1 cellular context compared by ENCODE assay signal in genomic region chr12:68686595-68687521, GRCh38.
TF ChIP-seq lines count a peak whose summit lies in the region.

NUP107 (plus strand) TSS chr12:68686978; CDS start chr12:68687066, 88 bp downstream.

TF ChIP-seq in HepG2, 621 proteins besides CTCF, POLR2A, EP300 and RAD21 (continued from another document and continues in another):
- TF ChIP-seq, protein P1, sequence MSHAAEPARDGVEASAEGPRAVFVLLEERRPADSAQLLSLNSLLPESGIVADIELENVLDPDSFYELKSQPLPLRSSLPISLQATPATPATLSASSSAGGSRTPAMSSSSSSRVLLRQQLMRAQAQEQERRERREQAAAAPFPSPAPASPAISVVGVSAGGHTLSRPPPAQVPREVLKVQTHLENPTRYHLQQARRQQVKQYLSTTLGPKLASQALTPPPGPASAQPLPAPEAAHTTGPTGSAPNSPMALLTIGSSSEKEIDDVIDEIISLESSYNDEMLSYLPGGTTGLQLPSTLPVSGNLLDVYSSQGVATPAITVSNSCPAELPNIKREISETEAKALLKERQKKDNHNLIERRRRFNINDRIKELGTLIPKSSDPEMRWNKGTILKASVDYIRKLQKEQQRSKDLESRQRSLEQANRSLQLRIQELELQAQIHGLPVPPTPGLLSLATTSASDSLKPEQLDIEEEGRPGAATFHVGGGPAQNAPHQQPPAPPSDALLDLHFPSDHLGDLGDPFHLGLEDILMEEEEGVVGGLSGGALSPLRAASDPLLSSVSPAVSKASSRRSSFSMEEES (CRISPR knock-in tag; IDR thresholded peaks at IDR 0.05) = peak; percentile 60; the same call in 1 of the 2 replicates
- TF ChIP-seq ZNF572 (CRISPR knock-in tag; IDR thresholded peaks at IDR 0.05) (peak; percentile 85), ZNF790 (CRISPR knock-in tag; IDR thresholded peaks at IDR 0.05; ENCODE audit: borderline replicate concordance) (0 out of 2 replicates have a peak, but pooled peaks have one; percentile 42), KLF15 (CRISPR knock-in tag; IDR thresholded peaks at IDR 0.05; ENCODE audit: borderline replicate concordance) (peak; percentile 45; the same call in 1 of the 2 replicates), ZNF354B (CRISPR knock-in tag; IDR thresholded peaks at IDR 0.05) (peak; percentile 67; the same call in 1 of the 2 replicates), TAF1 (CRISPR knock-in tag; IDR thresholded peaks at IDR 0.05) (peak; percentile 77; the same call in 1 of the 2 replicates), POLR2G (IDR thresholded peaks at IDR 0.05; ENCODE audit: low read depth, low read length) (peak; percentile 86), EZH2 (conservative IDR thresholded peaks at IDR 0.05; ENCODE audit: low read depth, low read length) (no peak), ZNF30 (CRISPR knock-in tag; IDR thresholded peaks at IDR 0.05) (no peak), ZNF552 (CRISPR knock-in tag; IDR thresholded peaks at IDR 0.05; ENCODE audit: borderline replicate concordance) (peak; percentile 61; the same call in 1 of the 2 replicates), ZNF770 (CRISPR knock-in tag; IDR thresholded peaks at IDR 0.05) (peak; percentile 62; the same call in 1 of the 2 replicates), ZNF468 (CRISPR knock-in tag; IDR thresholded peaks at IDR 0.05) (no peak), ZSCAN29 (CRISPR knock-in tag; conservative IDR thresholded peaks at IDR 0.05) (0 out of 2 replicates have a peak, but pooled peaks have one; percentile 18), GATAD1 (CRISPR knock-in tag; IDR thresholded peaks at IDR 0.05) (peak; percentile 100), NR0B2 (CRISPR knock-in tag; IDR thresholded peaks at IDR 0.05) (peak; percentile 36; the same call in 1 of the 2 replicates), ZFP1 (CRISPR knock-in tag; IDR thresholded peaks at IDR 0.05) (peak; percentile 74; the same call in 1 of the 2 replicates), ZBTB43 (CRISPR knock-in tag; conservative IDR thresholded peaks at IDR 0.05) (peak; percentile 30; the same call in 1 of the 2 replicates), ETV5 (CRISPR knock-in tag; IDR thresholded peaks at IDR 0.05; ENCODE audit: borderline replicate concordance) (peak; percentile 74), ATF4 (CRISPR knock-in tag; IDR thresholded peaks at IDR 0.05) (peak in 1 of 2 experiments; percentile 54; a peak in 2 of 4 replicates), ARNT (IDR thresholded peaks at IDR 0.05) (no peak), CEBPZ (IDR thresholded peaks at IDR 0.05; ENCODE audit: low read length) (no peak), ASH2L (IDR thresholded peaks at IDR 0.05; ENCODE audit: insufficient read length, low read depth, low read length) (peak; percentile 98), MTA1 (CRISPR knock-in tag; IDR thresholded peaks at IDR 0.05; ENCODE audit: borderline replicate concordance) (peak; percentile 66; the same call in 1 of the 2 replicates), SOX13 (IDR thresholded peaks at IDR 0.05) (no peak), SOX13 (CRISPR knock-in tag; conservative IDR thresholded peaks at IDR 0.05 in 1 of 2, IDR thresholded peaks at IDR 0.05 in 1 of 2) (peak in 1 of 2 experiments; percentile 45; a peak in 2 of 4 replicates), ZNF574 (CRISPR knock-in tag; IDR thresholded peaks at IDR 0.05) (peak; percentile 96)
- TF ChIP-seq, protein P2, sequence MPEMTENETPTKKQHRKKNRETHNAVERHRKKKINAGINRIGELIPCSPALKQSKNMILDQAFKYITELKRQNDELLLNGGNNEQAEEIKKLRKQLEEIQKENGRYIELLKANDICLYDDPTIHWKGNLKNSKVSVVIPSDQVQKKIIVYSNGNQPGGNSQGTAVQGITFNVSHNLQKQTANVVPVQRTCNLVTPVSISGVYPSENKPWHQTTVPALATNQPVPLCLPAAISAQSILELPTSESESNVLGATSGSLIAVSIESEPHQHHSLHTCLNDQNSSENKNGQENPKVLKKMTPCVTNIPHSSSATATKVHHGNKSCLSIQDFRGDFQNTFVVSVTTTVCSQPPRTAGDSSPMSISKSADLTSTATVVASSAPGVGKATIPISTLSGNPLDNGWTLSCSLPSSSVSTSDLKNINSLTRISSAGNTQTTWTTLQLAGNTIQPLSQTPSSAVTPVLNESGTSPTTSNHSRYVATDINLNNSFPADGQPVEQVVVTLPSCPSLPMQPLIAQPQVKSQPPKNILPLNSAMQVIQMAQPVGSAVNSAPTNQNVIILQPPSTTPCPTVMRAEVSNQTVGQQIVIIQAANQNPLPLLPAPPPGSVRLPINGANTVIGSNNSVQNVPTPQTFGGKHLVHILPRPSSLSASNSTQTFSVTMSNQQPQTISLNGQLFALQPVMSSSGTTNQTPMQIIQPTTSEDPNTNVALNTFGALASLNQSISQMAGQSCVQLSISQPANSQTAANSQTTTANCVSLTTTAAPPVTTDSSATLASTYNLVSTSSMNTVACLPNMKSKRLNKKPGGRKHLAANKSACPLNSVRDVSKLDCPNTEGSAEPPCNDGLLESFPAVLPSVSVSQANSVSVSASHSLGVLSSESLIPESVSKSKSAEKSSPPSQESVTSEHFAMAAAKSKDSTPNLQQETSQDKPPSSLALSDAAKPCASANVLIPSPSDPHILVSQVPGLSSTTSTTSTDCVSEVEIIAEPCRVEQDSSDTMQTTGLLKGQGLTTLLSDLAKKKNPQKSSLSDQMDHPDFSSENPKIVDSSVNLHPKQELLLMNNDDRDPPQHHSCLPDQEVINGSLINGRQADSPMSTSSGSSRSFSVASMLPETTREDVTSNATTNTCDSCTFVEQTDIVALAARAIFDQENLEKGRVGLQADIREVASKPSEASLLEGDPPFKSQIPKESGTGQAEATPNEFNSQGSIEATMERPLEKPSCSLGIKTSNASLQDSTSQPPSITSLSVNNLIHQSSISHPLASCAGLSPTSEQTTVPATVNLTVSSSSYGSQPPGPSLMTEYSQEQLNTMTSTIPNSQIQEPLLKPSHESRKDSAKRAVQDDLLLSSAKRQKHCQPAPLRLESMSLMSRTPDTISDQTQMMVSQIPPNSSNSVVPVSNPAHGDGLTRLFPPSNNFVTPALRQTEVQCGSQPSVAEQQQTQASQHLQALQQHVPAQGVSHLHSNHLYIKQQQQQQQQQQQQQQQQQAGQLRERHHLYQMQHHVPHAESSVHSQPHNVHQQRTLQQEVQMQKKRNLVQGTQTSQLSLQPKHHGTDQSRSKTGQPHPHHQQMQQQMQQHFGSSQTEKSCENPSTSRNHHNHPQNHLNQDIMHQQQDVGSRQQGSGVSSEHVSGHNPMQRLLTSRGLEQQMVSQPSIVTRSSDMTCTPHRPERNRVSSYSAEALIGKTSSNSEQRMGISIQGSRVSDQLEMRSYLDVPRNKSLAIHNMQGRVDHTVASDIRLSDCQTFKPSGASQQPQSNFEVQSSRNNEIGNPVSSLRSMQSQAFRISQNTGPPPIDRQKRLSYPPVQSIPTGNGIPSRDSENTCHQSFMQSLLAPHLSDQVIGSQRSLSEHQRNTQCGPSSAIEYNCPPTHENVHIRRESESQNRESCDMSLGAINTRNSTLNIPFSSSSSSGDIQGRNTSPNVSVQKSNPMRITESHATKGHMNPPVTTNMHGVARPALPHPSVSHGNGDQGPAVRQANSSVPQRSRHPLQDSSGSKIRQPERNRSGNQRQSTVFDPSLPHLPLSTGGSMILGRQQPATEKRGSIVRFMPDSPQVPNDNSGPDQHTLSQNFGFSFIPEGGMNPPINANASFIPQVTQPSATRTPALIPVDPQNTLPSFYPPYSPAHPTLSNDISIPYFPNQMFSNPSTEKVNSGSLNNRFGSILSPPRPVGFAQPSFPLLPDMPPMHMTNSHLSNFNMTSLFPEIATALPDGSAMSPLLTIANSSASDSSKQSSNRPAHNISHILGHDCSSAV (CRISPR knock-in tag; IDR thresholded peaks at IDR 0.05; ENCODE audit: borderline replicate concordance) = no peak
